Comparison of ENCODE assay signal across 26 cellular contexts in the genomic region with DNA sequence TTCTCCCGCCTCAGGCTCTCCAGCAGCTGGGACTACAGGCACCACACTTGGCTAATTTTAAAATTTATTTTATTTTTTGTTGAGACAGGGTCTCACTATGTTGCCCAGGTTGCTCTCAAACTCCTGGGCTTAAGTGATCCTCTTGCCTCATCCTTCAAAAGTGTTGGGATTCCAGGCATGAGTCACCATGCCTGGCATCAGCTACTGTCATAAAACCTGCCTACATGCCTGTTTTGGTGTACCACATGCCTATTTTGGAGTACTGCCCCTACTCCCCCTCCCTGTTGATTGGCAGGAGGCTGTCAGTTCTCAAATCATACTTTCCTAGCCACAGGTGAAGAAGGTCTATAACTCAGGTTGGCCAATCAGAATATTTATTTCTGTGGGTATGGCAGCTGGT.
DNase-seq lines count a peak whose midpoint lies in the region; ATAC-seq and TF ChIP-seq lines count a peak whose summit lies in the region.
"Had no signal": no experiment of that assay in that cellular context is flagged by ENCODE, and none has a peak within 500 bp of the region (broad histone marks: within the 10 kb centered on the region; RNA-seq: fewer than 3 reads in every experiment).

No MANE protein-coding gene starts in this region.

- H3K4me3 Mint-ChIP-seq in MCF 10A (ENCODE audit: unreplicated experiment) = no peak overlapping the region
- no peak overlapping the region for H3K4me3 Mint-ChIP-seq in activated T-cell treated with anti-CD3 and anti-CD28 coated beads, Interleukin-2, amount 50 U/mL, for 4 hours
- no peak overlapping the region for H3K4me3 Mint-ChIP-seq in neural progenitor cell
- H3K4me3 Mint-ChIP-seq: CD4-positive, alpha-beta memory T cell had no signal

- H3K27ac Mint-ChIP-seq in MCF 10A (ENCODE audit: low read depth, unreplicated experiment) (no peak overlapping the region), neural progenitor cell (no peak overlapping the region)
- H3K27ac Mint-ChIP-seq: CD4-positive, alpha-beta memory T cell had no signal

- TF ChIP-seq CTCF in MCF 10A (IDR thresholded peaks at IDR 0.05; ENCODE audit: unreplicated experiment) (no peak), breast epithelium (IDR thresholded peaks at IDR 0.05) (no peak), neural progenitor cell (IDR thresholded peaks at IDR 0.05) (no peak)

- no peak for TF ChIP-seq POLR2A in breast epithelium (IDR thresholded peaks at IDR 0.05)

- BruUV-seq in MCF 10A (replicated peaks; lab: Mats Ljungman, UMichigan) = no TSS peak

- H3K9ac ChIP-seq in neural progenitor cell = no peak overlapping the region
- H3K9ac ChIP-seq: BLaER1 treated with 17β-estradiol and CSF1 and Interleukin-3, amounts not matched to agents 10 nM and 100 nM had no signal

- H2AFZ ChIP-seq in neural progenitor cell (replicated peaks) = no peak overlapping the region

- no peak overlapping the region for H3K27ac ChIP-seq in breast epithelium
- no peak overlapping the region for H3K27ac ChIP-seq in neural progenitor cell
- H3K27ac ChIP-seq: 22Rv1; BLaER1 treated with 17β-estradiol and CSF1 and Interleukin-3, amounts not matched to agents 10 nM and 100 nM; HL-60; SK-N-MC had no signal

- DNase-seq in MCF 10A (ENCODE audit: unreplicated experiment) (peak; percentile 81), breast epithelium (ENCODE audit: low spot score in 2 of 2) (no peak), SW480 (ENCODE audit: low spot score) (peak; percentile 1), kidney glomerular epithelial cell (lab: John Stamatoyannopoulos, UW) (peak; percentile 5), neural progenitor cell (ENCODE audit: low spot score) (no peak), DMS 273 (lab: John Stamatoyannopoulos, UW; ENCODE audit: unreplicated experiment) (no peak)
- no peak for DNase-seq in activated CD4-positive, alpha-beta T cell treated with anti-CD3 and anti-CD28 coated beads for 48 hours
- DNase-seq in activated T-cell treated with anti-CD3 and anti-CD28 coated beads, Interleukin-2, amount 50 U/mL, for 4 hours = no peak
- DNase-seq: ACHN; Caco-2; CD4-positive, alpha-beta memory T cell; DMS153; KG1; MV-4-11; NCI-H1105 treated with DMSO at 0.1 percent for 48 hours; NCI-H2029 treated with DMSO at 0.1 percent for 48 hours; NCI-H2171; NCI-H345; NCI-H524 treated with DMSO at 0.1 percent for 48 hours; OCI-M1; SHP77 treated with DMSO at 0.1 percent for 48 hours; SW 1271 had no signal

- H3K4me2 ChIP-seq in neural progenitor cell = no peak overlapping the region
- H3K4me2 ChIP-seq: BLaER1 treated with 17β-estradiol and CSF1 and Interleukin-3, amounts not matched to agents 10 nM and 100 nM had no signal

- H3K4me3 ChIP-seq in breast epithelium = no peak overlapping the region
- H3K4me3 ChIP-seq in neural progenitor cell = no peak overlapping the region
- H3K4me3 ChIP-seq: BLaER1 treated with 17β-estradiol and CSF1 and Interleukin-3, amounts not matched to agents 10 nM and 100 nM; SK-N-MC had no signal

- no peak for ATAC-seq in activated T-cell treated with anti-CD3 and anti-CD28 coated beads, Interleukin-2, amount 50 U/mL, for 4 hours

- H3K9me3 Mint-ChIP-seq in MCF 10A (ENCODE audit: unreplicated experiment) (no peaks in the 10 kb centered on the region), neural progenitor cell (no peaks in the 10 kb centered on the region)
- peaks cover 4% of the 10 kb centered on the region for H3K9me3 Mint-ChIP-seq in activated T-cell treated with anti-CD3 and anti-CD28 coated beads, Interleukin-2, amount 50 U/mL, for 4 hours

- H3K9me3 ChIP-seq in breast epithelium (no peaks in the 10 kb centered on the region), neural progenitor cell (ENCODE audit: low read depth) (no peaks in the 10 kb centered on the region)
- H3K9me3 ChIP-seq: BLaER1 treated with 17β-estradiol and CSF1 and Interleukin-3, amounts not matched to agents 10 nM and 100 nM; Caco-2 had no signal

- POLR2A ChIA-PET in MCF 10A (lab: Yijun Ruan, JAX) = no interaction called here

- H3K27me3 ChIP-seq in breast epithelium (no peaks in the 10 kb centered on the region), neural progenitor cell (no peaks in the 10 kb centered on the region)
- H3K27me3 ChIP-seq: BLaER1 treated with 17β-estradiol and CSF1 and Interleukin-3, amounts not matched to agents 10 nM and 100 nM had no signal

- no peaks in the 10 kb centered on the region for H3F3A ChIP-seq in neural progenitor cell (ENCODE audit: low read depth)

- intact Hi-C loops in MCF 10A (cut with micrococcal nuclease) (no loop called here), breast epithelium (cut with DNase I; ENCODE audit: low total_unique reads) (no loop called here)

- no peaks in the 10 kb centered on the region for H4K20me1 ChIP-seq in neural progenitor cell (ENCODE audit: low read depth)
- H4K20me1 ChIP-seq: BLaER1 treated with 17β-estradiol and CSF1 and Interleukin-3, amounts not matched to agents 10 nM and 100 nM had no signal

- H3K4me1 Mint-ChIP-seq in MCF 10A (ENCODE audit: insufficient read depth, unreplicated experiment) (peaks cover 12% of the 10 kb centered on the region), neural progenitor cell (no peaks in the 10 kb centered on the region)
- H3K4me1 Mint-ChIP-seq in activated T-cell treated with anti-CD3 and anti-CD28 coated beads, Interleukin-2, amount 50 U/mL, for 4 hours (ENCODE audit: low read depth) = no peaks in the 10 kb centered on the region
- H3K4me1 Mint-ChIP-seq: CD4-positive, alpha-beta memory T cell had no signal

- H3K79me2 ChIP-seq in neural progenitor cell (ENCODE audit: low read depth) = no peaks in the 10 kb centered on the region

- H3K36me3 ChIP-seq in breast epithelium (no peaks in the 10 kb centered on the region), neural progenitor cell (no peaks in the 10 kb centered on the region)
- H3K36me3 ChIP-seq: BLaER1 treated with 17β-estradiol and CSF1 and Interleukin-3, amounts not matched to agents 10 nM and 100 nM had no signal

- H3K4me1 ChIP-seq in breast epithelium (no peaks in the 10 kb centered on the region), neural progenitor cell (peaks cover 13% of the 10 kb centered on the region)
- H3K4me1 ChIP-seq: BLaER1 treated with 17β-estradiol and CSF1 and Interleukin-3, amounts not matched to agents 10 nM and 100 nM; Caco-2 had no signal

- H3K27me3 Mint-ChIP-seq in MCF 10A (ENCODE audit: insufficient read depth, unreplicated experiment) (peaks cover 13% of the 10 kb centered on the region), neural progenitor cell (ENCODE audit: insufficient read depth, low read depth) (no peaks in the 10 kb centered on the region)
- H3K27me3 Mint-ChIP-seq in activated T-cell treated with anti-CD3 and anti-CD28 coated beads, Interleukin-2, amount 50 U/mL, for 4 hours (ENCODE audit: low read depth) = no peaks in the 10 kb centered on the region
- H3K27me3 Mint-ChIP-seq: CD4-positive, alpha-beta memory T cell had no signal

- CTCF ChIA-PET in MCF 10A (lab: Yijun Ruan, JAX) = interaction anchor here (0.7 to 1.1 kb wide), 3 partner anchors 10 to 95 kb away, joined by 3 read pairs; no protein-coding TSS in a partner anchor

- H3K36me3 Mint-ChIP-seq in MCF 10A (ENCODE audit: insufficient read depth, unreplicated experiment) = no peaks in the 10 kb centered on the region
- H3K36me3 Mint-ChIP-seq in activated T-cell treated with anti-CD3 and anti-CD28 coated beads, Interleukin-2, amount 50 U/mL, for 4 hours (ENCODE audit: insufficient read depth) = no peaks in the 10 kb centered on the region
- no peaks in the 10 kb centered on the region for H3K36me3 Mint-ChIP-seq in neural progenitor cell
- H3K36me3 Mint-ChIP-seq: CD4-positive, alpha-beta memory T cell had no signal

Comparison
In these comparisons a context has a peak if more than half of its experiments do, and no peak if none do; other contexts are left out.
1. DNase-seq: peak in MCF 10A (single experiment), SW480 (single experiment) and kidney glomerular epithelial cell (single experiment); none in breast epithelium (0 of 2), activated CD4-positive, alpha-beta T cell treated with anti-CD3 and anti-CD28 coated beads for 48 hours (single experiment), activated T-cell treated with anti-CD3 and anti-CD28 coated beads, Interleukin-2, amount 50 U/mL, for 4 hours (single experiment), neural progenitor cell (single experiment) and DMS 273 (single experiment).